Comparison of ENCODE assay signal across 8 cellular contexts in the genomic region with DNA sequence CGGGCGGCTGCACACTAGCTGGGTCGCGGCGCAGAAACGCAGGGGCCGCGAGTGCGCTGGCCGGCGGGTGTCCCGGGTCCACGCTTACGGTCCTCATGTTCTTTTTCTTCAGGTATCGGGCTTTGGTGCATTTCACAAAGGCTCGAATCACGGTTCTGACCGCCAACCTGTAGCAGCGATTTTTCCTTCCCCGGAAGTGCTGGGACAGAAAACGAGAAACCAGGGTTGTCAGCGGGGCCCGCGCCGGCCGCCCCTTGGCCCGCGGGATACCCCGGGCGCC. TPM values are rescaled to one million over a fixed set of nuclear protein-coding genes. Genes with fewer than 3 reads are reported as not detected.
A peak's percentile ranks its signal among the peaks of the same experiment; 100 is the strongest.
DNase-seq lines count a peak whose midpoint lies in the region; ATAC-seq and TF ChIP-seq lines count a peak whose summit lies in the region.

No MANE protein-coding gene starts in this region.

- peaks cover 36% of the 10 kb centered on the region for H3K4me1 Mint-ChIP-seq in activated CD8-positive, alpha-beta memory T cell treated with anti-CD3 and anti-CD28 coated beads, Interleukin-2, amount 10 ng/mL, durations not matched to agents 7 days and 5 days
- peaks cover 41% of the 10 kb centered on the region for H3K4me1 Mint-ChIP-seq in activated B cell treated with CpG ODN at 0.5 μM for 24 hours

- H3K27me3 ChIP-seq in iPS DF 6.9 (ENCODE audit: control insufficient read depth, insufficient read depth, low read length): no peaks in the 10 kb centered on the region
- H3K27me3 ChIP-seq in stomach: no peaks in the 10 kb centered on the region

- no peaks in the 10 kb centered on the region for H3K27me3 Mint-ChIP-seq in activated CD8-positive, alpha-beta memory T cell treated with anti-CD3 and anti-CD28 coated beads, Interleukin-2, amount 10 ng/mL, durations not matched to agents 7 days and 5 days
- H3K27me3 Mint-ChIP-seq in activated B cell treated with CpG ODN at 0.5 μM for 24 hours: no peaks in the 10 kb centered on the region

- intact Hi-C loops in activated B cell treated with CpG ODN at 0.5 μM for 24 hours (cut with micrococcal nuclease) (loop anchor here (1.0 to 10.0 kb wide), 6 partner anchors 7 to 498 kb away; partner anchors contain the start of genes ATAD3B, AURKAIP1, CCNL2 and UBE2J2), stomach (cut with DNase I; ENCODE audit: low total_unique reads) (no loop called here)

- no peak for TF ChIP-seq EP300 in stomach (IDR thresholded peaks at IDR 0.05)

- H3K36me3 ChIP-seq in iPS DF 6.9 (ENCODE audit: control insufficient read depth, insufficient read depth, low read length) (peaks cover 8% of the 10 kb centered on the region), stomach (peaks cover 34 to 46% (median 40%) of the 10 kb centered on the region in 4 donors)

- no CpG with 5 or more reads among the region's 30 CpGs for WGBS in iPS DF 6.9 (ENCODE audit: insufficient coverage, insufficient read length)
- WGBS in stomach, 5 donors: 0% methylated on average over 8 to 30 of the region's 30 CpGs

- DNase-seq in activated CD8-positive, alpha-beta memory T cell treated with anti-CD3 and anti-CD28 coated beads, Interleukin-2, amount 10 ng/mL, durations not matched to agents 7 days and 5 days: no peak
- DNase-seq in activated CD8-positive, alpha-beta memory T cell treated with anti-CD3 and anti-CD28 coated beads for 24 hours: no peak
- DNase-seq in activated B cell treated with CpG ODN at 0.5 μM for 24 hours (no peak), iPS DF 6.9 (ENCODE audit: low read depth, low spot score) (no peak), stomach (no peak), NCI-H1417 (lab: John Stamatoyannopoulos, UW) (no peak), cortex of kidney (lab: John Stamatoyannopoulos, UW) (no peak), NOMO-1 (lab: John Stamatoyannopoulos, UW; ENCODE audit: unreplicated experiment in 2 of 2) (no peak)

- H3K27ac ChIP-seq in iPS DF 6.9 (ENCODE audit: low read length) (no peak overlapping the region), stomach (peak overlapping the region; percentile 77 to 93 (median 88))

- H3K36me3 Mint-ChIP-seq in activated CD8-positive, alpha-beta memory T cell treated with anti-CD3 and anti-CD28 coated beads, Interleukin-2, amount 10 ng/mL, durations not matched to agents 7 days and 5 days: peaks cover 33% of the 10 kb centered on the region
- H3K36me3 Mint-ChIP-seq in activated B cell treated with CpG ODN at 0.5 μM for 24 hours (ENCODE audit: low read depth): peaks cover 51% of the 10 kb centered on the region

- CTCF ChIA-PET in activated CD8-positive, alpha-beta memory T cell treated with anti-CD3 and anti-CD28 coated beads, Interleukin-2, amount 10 ng/mL, durations not matched to agents 7 days and 5 days (lab: Charles Lee): interaction anchor here (1.0 to 2.9 kb wide), 5 partner anchors 8 to 35 kb away, joined by 3 to 17 read pairs (median 4); partner anchors contain the start of genes AURKAIP1 and CCNL2
- CTCF ChIA-PET in activated B cell treated with CpG ODN at 0.5 μM for 24 hours (lab: Charles Lee): no interaction called here

- H3K4me3 Mint-ChIP-seq in activated CD8-positive, alpha-beta memory T cell treated with anti-CD3 and anti-CD28 coated beads, Interleukin-2, amount 10 ng/mL, durations not matched to agents 7 days and 5 days: peak overlapping the region; percentile 90
- peak overlapping the region; percentile 92 for H3K4me3 Mint-ChIP-seq in activated B cell treated with CpG ODN at 0.5 μM for 24 hours

- H3K9me3 Mint-ChIP-seq in activated CD8-positive, alpha-beta memory T cell treated with anti-CD3 and anti-CD28 coated beads, Interleukin-2, amount 10 ng/mL, durations not matched to agents 7 days and 5 days (ENCODE audit: low read depth): no peaks in the 10 kb centered on the region
- no peaks in the 10 kb centered on the region for H3K9me3 Mint-ChIP-seq in activated B cell treated with CpG ODN at 0.5 μM for 24 hours

- H3K27ac Mint-ChIP-seq in activated CD8-positive, alpha-beta memory T cell treated with anti-CD3 and anti-CD28 coated beads, Interleukin-2, amount 10 ng/mL, durations not matched to agents 7 days and 5 days: peak overlapping the region; percentile 91
- peak overlapping the region; percentile 82 for H3K27ac Mint-ChIP-seq in activated B cell treated with CpG ODN at 0.5 μM for 24 hours

- H3K9me3 ChIP-seq in iPS DF 6.9 (ENCODE audit: control insufficient read depth, insufficient read depth, low read length) (no peaks in the 10 kb centered on the region), stomach (no peaks in the 10 kb centered on the region)

- peak overlapping the region; percentile 92 for H3K4me3 ChIP-seq in iPS DF 6.9 (ENCODE audit: low read length)
- H3K4me3 ChIP-seq in stomach: peak overlapping the region; percentile 89 to 100 (median 94)

- no peaks in the 10 kb centered on the region for H3K4me1 ChIP-seq in iPS DF 6.9 (ENCODE audit: control insufficient read depth, insufficient read depth, low read length)
- peaks cover 25 to 69% (median 50%) of the 10 kb centered on the region in 4 donors for H3K4me1 ChIP-seq in stomach

- no peak for TF ChIP-seq CTCF in activated B cell treated with CpG ODN at 0.5 μM for 24 hours (IDR thresholded peaks at IDR 0.05)
- no peak for TF ChIP-seq CTCF in stomach (IDR thresholded peaks at IDR 0.05)

- POLR2A ChIA-PET in activated B cell treated with CpG ODN at 0.5 μM for 24 hours (lab: Charles Lee): interaction anchor here (0.9 to 3.7 kb wide), 4 partner anchors 8 to 388 kb away, joined by 3 to 44 read pairs (median 20); partner anchors contain the start of genes AURKAIP1 and CCNL2

- ATAC-seq in activated CD8-positive, alpha-beta memory T cell treated with anti-CD3 and anti-CD28 coated beads, Interleukin-2, amount 10 ng/mL, durations not matched to agents 7 days and 5 days: peak; percentile 6
- no peak for ATAC-seq in activated B cell treated with CpG ODN at 0.5 μM for 24 hours (ENCODE audit: low read depth)

- TF ChIP-seq POLR2A in stomach (IDR thresholded peaks at IDR 0.05): no peak

RNA-seq across cellular contexts. Expression of gene MRPL20, which starts 0.3 kb away (rescaled TPM):
- total RNA-seq in activated CD8-positive, alpha-beta memory T cell treated with anti-CD3 and anti-CD28 coated beads, Interleukin-2, amount 10 ng/mL, durations not matched to agents 7 days and 5 days: 100 to 1,000 TPM in 1 of 2 experiments, 10 to 100 TPM in 1; 95.2 to 130 TPM
- total RNA-seq in activated B cell treated with CpG ODN at 0.5 μM for 24 hours: 134 and 136 TPM in 2 replicates
- 100 to 1,000 TPM in 2 of 5 donors, 10 to 100 TPM in 3; 53.9 to 116 (median 82.9) TPM for total RNA-seq in stomach
- 100 to 1,000 TPM; 136 to 187 (median 150) TPM for polyA plus RNA-seq in stomach

RNA-seq across cellular contexts. Expression of gene CCNL2, which starts 7.6 kb away (rescaled TPM):
- total RNA-seq in activated CD8-positive, alpha-beta memory T cell treated with anti-CD3 and anti-CD28 coated beads, Interleukin-2, amount 10 ng/mL, durations not matched to agents 7 days and 5 days: 100 to 1,000 TPM; 120 to 124 TPM
- total RNA-seq in activated B cell treated with CpG ODN at 0.5 μM for 24 hours (188 and 225 TPM in 2 replicates), stomach (100 to 1,000 TPM; 265 to 739 (median 422) TPM)
- 100 to 1,000 TPM in 1 of 3 donors, 10 to 100 TPM in 2; 33.4 to 166 (median 34.7) TPM for polyA plus RNA-seq in stomach

RNA-seq across cellular contexts. Expression of gene ANKRD65, which starts 14.3 kb away (rescaled TPM):
- total RNA-seq in activated CD8-positive, alpha-beta memory T cell treated with anti-CD3 and anti-CD28 coated beads, Interleukin-2, amount 10 ng/mL, durations not matched to agents 7 days and 5 days: not detected
- total RNA-seq in activated B cell treated with CpG ODN at 0.5 μM for 24 hours (0.13 TPM in 1 of 2 replicates, not detected in the other), stomach (10 to 100 TPM in 1 of 5 donors, 1 to 10 TPM in 2, under 1 TPM in 1, not detected in 1; 0.89 to 13.6 (median 4.7) TPM)
- 10 to 100 TPM in 2 of 3 donors, 1 to 10 TPM in 1; 8.7 to 13.5 (median 13.3) TPM for polyA plus RNA-seq in stomach

RNA-seq across cellular contexts. Expression of gene VWA1, which starts 28.7 kb away (rescaled TPM):
- under 1 TPM; 0.20 to 0.28 TPM for total RNA-seq in activated CD8-positive, alpha-beta memory T cell treated with anti-CD3 and anti-CD28 coated beads, Interleukin-2, amount 10 ng/mL, durations not matched to agents 7 days and 5 days
- not detected in 2 replicates for total RNA-seq in activated B cell treated with CpG ODN at 0.5 μM for 24 hours
- 10 to 100 TPM; 11.4 to 37.7 (median 21.1) TPM for total RNA-seq in stomach
- polyA plus RNA-seq in stomach: 10 to 100 TPM in 2 of 3 donors, 1 to 10 TPM in 1; 7.6 to 64.8 (median 24.8) TPM

RNA-seq across cellular contexts. Expression of gene AURKAIP1, which starts 31.8 kb away (rescaled TPM):
- 100 to 1,000 TPM; 139 to 141 TPM for total RNA-seq in activated CD8-positive, alpha-beta memory T cell treated with anti-CD3 and anti-CD28 coated beads, Interleukin-2, amount 10 ng/mL, durations not matched to agents 7 days and 5 days
- total RNA-seq in activated B cell treated with CpG ODN at 0.5 μM for 24 hours (91.5 and 105 TPM in 2 replicates), stomach (100 to 1,000 TPM in 3 of 5 donors, 10 to 100 TPM in 2; 50.9 to 146 (median 104) TPM)
- 100 to 1,000 TPM; 244 to 281 (median 259) TPM for polyA plus RNA-seq in stomach
